Comparison of ENCODE assay signal across 27 cellular contexts in genomic region chr17:75617218-75617617, GRCh38. TPM values are rescaled to one million over a fixed set of nuclear protein-coding genes. Genes with fewer than 3 reads are reported as not detected.
DNase-seq lines count a peak whose midpoint lies in the region; ATAC-seq, FAIRE-seq and TF ChIP-seq lines count a peak whose summit lies in the region.
"Had no signal": no experiment of that assay in that cellular context is flagged by ENCODE, and none has a peak within 500 bp of the region (broad histone marks: within the 10 kb centered on the region; RNA-seq: fewer than 3 reads in every experiment).

No MANE protein-coding gene starts in this region.

- no peak for DNase-seq in IMR-90
- DNase-seq in SW480 (ENCODE audit: low spot score), result peak; percentile 85
- DNase-seq in mucosa of descending colon, result peak; percentile 90 to 92 (median 91)
- DNase-seq in transverse colon, result peak; percentile 92
- DNase-seq in GM03348 (ENCODE audit: low spot score), result no peak
- DNase-seq in CD1c-positive myeloid dendritic cell (ENCODE audit: extremely low spot score), result no peak
- no peak for DNase-seq in H54 (ENCODE audit: insufficient read length, low spot score)
- DNase-seq: C1 segment of cervical spinal cord; CD8-positive, alpha-beta T cell; GM23248; HFFc6; NCI-H1048; NCI-H1417; NCI-H1694; NCI-H2029 treated with DMSO at 0.1 percent for 48 hours; NCI-H446 treated with DMSO at 0.1 percent for 48 hours; NCI-H526; NCI-H82; NK-92 treated with Interleukin-12 subunit alpha and Interleukin-12 subunit beta, amount 100 ng/mL, for 24 hours; PC-3; SHP77 had no signal

- H3K9ac ChIP-seq in IMR-90 (ENCODE audit: low read depth, low read length), result no peak overlapping the region
- H3K9ac ChIP-seq: GM23248, KMS-11 had no signal

- H2BK15ac ChIP-seq in IMR-90 (ENCODE audit: low read depth, low read length), result no peak overlapping the region

- dilution Hi-C loops in IMR-90 (cut with HindIII; ENCODE audit: low sequenced_read_pairs, unreplicated experiment), result no loop called here

- no peak overlapping the region for H3K23ac ChIP-seq in IMR-90 (ENCODE audit: low read depth, low read length)

- no TSS peak for BruUV-seq in IMR-90 (replicated peaks; lab: Mats Ljungman, UMichigan)

- H4K20me1 ChIP-seq in IMR-90 (ENCODE audit: insufficient read depth, low read length), result no peaks in the 10 kb centered on the region

- no peaks in the 10 kb centered on the region for H3K79me1 ChIP-seq in IMR-90 (ENCODE audit: low read depth in 1 of 2, low read length in 2 of 2)

- in situ Hi-C loops in IMR-90 (cut with MboI; ENCODE audit: low sequenced_read_pairs) (no loop called here), transverse colon (cut with MboI; ENCODE audit: low pct_ligation_motif_present in 1 of 4, low pct_unique_long_range_greater_than_20kb in 1 of 4, low sequenced_read_pairs in 3 of 4) (no loop called here)

- H4K5ac ChIP-seq in IMR-90 (ENCODE audit: low read depth, low read length), result no peak overlapping the region

- intact Hi-C loops in IMR-90 (cut with micrococcal nuclease) (no loop called here), mucosa of descending colon (cut with DNase I, micrococcal nuclease) (no loop called here), transverse colon (cut with DNase I; ENCODE audit: low total_unique reads) (loop anchor here (10.0 kb wide), 1 partner anchor 678 kb away; no protein-coding TSS in a partner anchor)

- H3K4ac ChIP-seq in IMR-90 (ENCODE audit: low read depth, low read length), result no peak overlapping the region

- no peak for FAIRE-seq in H54 (lab: Jason Lieb, UNC)
- FAIRE-seq: GM18507, HTR-8/SVneo had no signal

- no peaks in the 10 kb centered on the region for H3K9me1 ChIP-seq in IMR-90 (ENCODE audit: insufficient read depth, low read length)

- CTCF ChIA-PET in IMR-90 (lab: Yijun Ruan, JAX), result no interaction called here

- no peak overlapping the region for H3K18ac ChIP-seq in IMR-90 (ENCODE audit: low read depth, low read length)

- H3K4me1 ChIP-seq in IMR-90 (ENCODE audit: control insufficient read depth, insufficient read depth, low read length), result peaks cover 4% of the 10 kb centered on the region; the same call in 1 of the 2 replicates
- peaks cover 24% of the 10 kb centered on the region for H3K4me1 ChIP-seq in mucosa of descending colon (ENCODE audit: low read depth)
- H3K4me1 ChIP-seq in transverse colon, result peaks cover 6 to 40% (median 25%) of the 10 kb centered on the region in 4 donors
- H3K4me1 ChIP-seq: HAP-1 had no signal

- no peak for TF ChIP-seq POLR2A in IMR-90 (IDR thresholded peaks at IDR 0.05; ENCODE audit: low read depth, low read length)
- TF ChIP-seq POLR2A in transverse colon (IDR thresholded peaks at IDR 0.05), result peak; percentile 70
- no peak for TF ChIP-seq POLR2A in H54 (IDR thresholded peaks at IDR 0.05; ENCODE audit: low read depth, low read length)

- no peak overlapping the region for H4K91ac ChIP-seq in IMR-90 (ENCODE audit: insufficient read depth, low read depth, low read length)

- no peak overlapping the region for H2AK5ac ChIP-seq in IMR-90 (ENCODE audit: low read depth, low read length)

- H3K56ac ChIP-seq in IMR-90 (ENCODE audit: extremely low read depth, insufficient read depth, low read length), result no peak overlapping the region

- no peak overlapping the region for H4K8ac ChIP-seq in IMR-90 (ENCODE audit: low read depth in 2 of 2, low read length in 2 of 2)

- no peak overlapping the region for H2BK20ac ChIP-seq in IMR-90 (ENCODE audit: low read depth, low read length)

- no peak for TF ChIP-seq RAD21 in IMR-90 (IDR thresholded peaks at IDR 0.05; ENCODE audit: low read length)

- H3K14ac ChIP-seq in IMR-90 (replicated peaks; ENCODE audit: low read depth, low read length), result no peak overlapping the region

- POLR2A ChIA-PET in IMR-90 (lab: Charles Lee; ENCODE audit: unreplicated experiment), result no interaction called here

- H3K36me3 ChIP-seq in IMR-90 (ENCODE audit: control insufficient read depth, insufficient read depth, low read length) (no peaks in the 10 kb centered on the region), mucosa of descending colon (ENCODE audit: low read depth) (no peaks in the 10 kb centered on the region), transverse colon (peaks cover 0 to 9% (median 0%) of the 10 kb centered on the region in 4 donors)
- H3K36me3 ChIP-seq: HAP-1 had no signal

- TF ChIP-seq EP300 in transverse colon (IDR thresholded peaks at IDR 0.05; ENCODE audit: low read depth), result peak; percentile 88

- no peak overlapping the region for H2AK9ac ChIP-seq in IMR-90 (replicated peaks; ENCODE audit: low read depth, low read length, poor library complexity)

- no peak overlapping the region for H2BK120ac ChIP-seq in IMR-90 (ENCODE audit: low read depth, low read length)

- H2BK5ac ChIP-seq in IMR-90 (ENCODE audit: low read depth, low read length, poor library complexity, severe bottlenecking), result no peak overlapping the region

- WGBS in IMR-90 (ENCODE audit: extremely low coverage in 2 of 2, insufficient read length in 1 of 2), 2 experiments, result 87% methylated on average over 11 of the region's 16 CpGs; no CpG with 5 or more reads in 1 of the 2 experiments
- WGBS in transverse colon (ENCODE audit: low coverage in 1 of 2), 2 donors, result 56% methylated on average over 12 of the region's 16 CpGs; no CpG with 5 or more reads in 1 of the 2 donors

- TF ChIP-seq CTCF in IMR-90 (conservative IDR thresholded peaks at IDR 0.05; ENCODE audit: low read depth, low read length) (no peak), mucosa of descending colon (IDR thresholded peaks at IDR 0.05) (no peak), transverse colon (IDR thresholded peaks at IDR 0.05) (no peak)

- H3K4me2 ChIP-seq in IMR-90 (ENCODE audit: low read depth, low read length), result no peak overlapping the region
- H3K4me2 ChIP-seq: KMS-11 had no signal

- H3K4me3 ChIP-seq in IMR-90 (ENCODE audit: insufficient read depth, low read depth, low read length), result no peak overlapping the region
- H3K4me3 ChIP-seq in mucosa of descending colon, result no peak overlapping the region
- H3K4me3 ChIP-seq in transverse colon, result no peak overlapping the region
- H3K4me3 ChIP-seq: GM23248, HAP-1 had no signal

- peaks cover 14% of the 10 kb centered on the region; the same call in 1 of the 2 replicates for H3K27me3 ChIP-seq in IMR-90 (ENCODE audit: control insufficient read depth, insufficient read depth, low read length)
- no peaks in the 10 kb centered on the region for H3K27me3 ChIP-seq in transverse colon

- H3K27ac ChIP-seq in IMR-90 (ENCODE audit: insufficient read depth, low read length), result no peak overlapping the region
- peak overlapping the region; percentile 69 to 80 (median 72) for H3K27ac ChIP-seq in transverse colon
- H3K27ac ChIP-seq: GM23248, KMS-11 had no signal

- no peaks in the 10 kb centered on the region for H3K9me3 ChIP-seq in IMR-90 (ENCODE audit: control insufficient read depth, insufficient read depth, low read length)
- H3K9me3 ChIP-seq in mucosa of descending colon, result no peaks in the 10 kb centered on the region
- no peaks in the 10 kb centered on the region for H3K9me3 ChIP-seq in transverse colon
- H3K9me3 ChIP-seq: HAP-1 had no signal

- ATAC-seq in IMR-90 (ENCODE audit: low read depth) (no peak), mucosa of descending colon (peak; percentile 83)
- ATAC-seq: CD8-positive, alpha-beta T cell; PC-3 had no signal

- H2AFZ ChIP-seq in IMR-90 (replicated peaks; ENCODE audit: low read length, poor library complexity), result peak overlapping the region; percentile 11
- H2AFZ ChIP-seq: GM23248 had no signal

TF ChIP-seq in IMR-90, 13 proteins besides CTCF, POLR2A, EP300 and RAD21 (continues in another document):
- TF ChIP-seq BHLHE40 (IDR thresholded peaks at IDR 0.05; ENCODE audit: low read depth, low read length), result no peak
- no peak for TF ChIP-seq ELK1 (IDR thresholded peaks at IDR 0.05; ENCODE audit: borderline replicate concordance, low read depth, low read length)
- TF ChIP-seq NFE2L2 (IDR thresholded peaks at IDR 0.05; ENCODE audit: low read depth, low read length), result no peak
- TF ChIP-seq SMC3 (IDR thresholded peaks at IDR 0.05; ENCODE audit: low read depth, low read length), result no peak
- no peak for TF ChIP-seq MXI1 (IDR thresholded peaks at IDR 0.05; ENCODE audit: borderline replicate concordance, low read depth, low read length)

RNA-seq across cellular contexts. Expression of gene SMIM5, which starts 16.0 kb away (rescaled TPM):
- total RNA-seq in IMR-90 (2012; rRNA removed) (not detected in 2 replicates), mucosa of descending colon (10 to 100 TPM; 20.7 to 41.6 (median 27.5) TPM), transverse colon (10 to 100 TPM in 3 of 4 donors, not detected in 1; 31.3 to 71.4 (median 50.0) TPM)
- 0.14 TPM in 1 of 2 replicates, not detected in the other for polyA plus RNA-seq in IMR-90 (2012; rRNA removed)
- 0.08 and 0.15 TPM in 2 replicates for polyA plus RNA-seq in IMR-90 (2012; cell fraction: cytosol; rRNA removed)
- polyA plus RNA-seq in IMR-90 (2012; cell fraction: nucleus; rRNA removed; ENCODE audit: low replicate concordance), result 0.15 TPM in 1 of 2 replicates, not detected in the other
- total RNA-seq: A673, GM23248, RPMI7951 had no signal

RNA-seq across cellular contexts. Expression of gene MYO15B, which starts 29.6 kb away (rescaled TPM):
- total RNA-seq in IMR-90 (2012; rRNA removed) (0.18 TPM in 1 of 2 replicates, not detected in the other), mucosa of descending colon (1,000 to 10,000 TPM in 1 of 3 donors, 100 to 1,000 TPM in 2; 591 to 1,071 (median 660) TPM), transverse colon (1,000 to 10,000 TPM in 1 of 4 donors, 100 to 1,000 TPM in 2, 10 to 100 TPM in 1; 59.3 to 1,778 (median 829) TPM)
- 0.43 and 0.65 TPM in 2 replicates for polyA plus RNA-seq in IMR-90 (2012; rRNA removed)
- polyA plus RNA-seq in IMR-90 (2012; cell fraction: cytosol; rRNA removed), result 0.06 and 0.22 TPM in 2 replicates
- polyA plus RNA-seq in IMR-90 (2012; cell fraction: nucleus; rRNA removed; ENCODE audit: low replicate concordance), result 6.8 and 8.7 TPM in 2 replicates
- total RNA-seq: RPMI7951 had no signal

RNA-seq across cellular contexts. Expression of gene RECQL5, which starts 49.7 kb away (rescaled TPM):
- total RNA-seq in IMR-90 (2012; rRNA removed) (7.3 and 8.6 TPM in 2 replicates), mucosa of descending colon (10 to 100 TPM; 29.3 to 41.9 (median 30.1) TPM), transverse colon (100 to 1,000 TPM in 2 of 4 donors, 10 to 100 TPM in 2; 25.1 to 129 (median 80.3) TPM)
- 17.4 and 23.7 TPM in 2 replicates for polyA plus RNA-seq in IMR-90 (2012; rRNA removed)
- polyA plus RNA-seq in IMR-90 (2012; cell fraction: cytosol; rRNA removed), result 6.6 and 9.2 TPM in 2 replicates
- 100 and 134 TPM in 2 replicates for polyA plus RNA-seq in IMR-90 (2012; cell fraction: nucleus; rRNA removed; ENCODE audit: low replicate concordance)

RNA-seq across cellular contexts. Expression of gene SAP30BP, which starts 49.9 kb away (rescaled TPM):
- total RNA-seq in IMR-90 (2012; rRNA removed) (70.4 and 82.5 TPM in 2 replicates), mucosa of descending colon (10 to 100 TPM; 76.5 to 83.8 (median 76.9) TPM), transverse colon (10 to 100 TPM; 49.0 to 83.8 (median 71.4) TPM)
- polyA plus RNA-seq in IMR-90 (2012; rRNA removed), result 134 and 139 TPM in 2 replicates
- 55.1 and 61.0 TPM in 2 replicates for polyA plus RNA-seq in IMR-90 (2012; cell fraction: cytosol; rRNA removed)
- 237 and 250 TPM in 2 replicates for polyA plus RNA-seq in IMR-90 (2012; cell fraction: nucleus; rRNA removed; ENCODE audit: low replicate concordance)

Comparison
In these comparisons a context has a peak if more than half of its experiments do, and no peak if none do; other contexts are left out.
1. DNase-seq: peak in SW480 (single experiment), mucosa of descending colon (3 of 3) and transverse colon (single experiment); none in IMR-90 (single experiment), GM03348 (single experiment), CD1c-positive myeloid dendritic cell (single experiment) and H54 (single experiment).
2. RNA of gene MYO15B, which starts 29.6 kb away (total RNA-seq): 59.3 to 1,778 TPM in transverse colon and 591 to 1,071 TPM in mucosa of descending colon; 0.18 TPM in IMR-90; every median in the first group is over 10 times any median in the second.